In genomic region chr16:81860310-81860709, GRCh38 we compare ENCODE assay signal across 21 cellular contexts.
"Had no signal": no experiment of that assay in that cellular context is flagged by ENCODE, and none has a peak within 500 bp of the region (broad histone marks: within the 10 kb centered on the region; RNA-seq: fewer than 3 reads in every experiment).

No MANE protein-coding gene starts in this region.

- H3K27ac Mint-ChIP-seq: activated CD4-positive, alpha-beta T cell treated with anti-CD3 and anti-CD28 coated beads for 36 hours; activated naive CD4-positive, alpha-beta T cell treated with anti-CD3 and anti-CD28 coated beads for 36 hours; activated T-cell treated with anti-CD3 and anti-CD28 coated beads, Interleukin-2, amount 50 U/mL, for 72 hours; nephron progenitor cell had no signal

- H3K4me3 Mint-ChIP-seq: activated CD4-positive, alpha-beta T cell treated with anti-CD3 and anti-CD28 coated beads for 36 hours; activated naive CD4-positive, alpha-beta T cell treated with anti-CD3 and anti-CD28 coated beads for 36 hours; activated T-cell treated with anti-CD3 and anti-CD28 coated beads, Interleukin-2, amount 50 U/mL, for 72 hours; nephron progenitor cell had no signal

- H3K9me3 ChIP-seq: body of pancreas, left lung, right lobe of liver, thoracic aorta, upper lobe of left lung had no signal

- H3K4me3 ChIP-seq: body of pancreas, left lung, right lobe of liver, skin epidermis, thoracic aorta, upper lobe of left lung had no signal

- H3K4me1 Mint-ChIP-seq: activated CD4-positive, alpha-beta T cell treated with anti-CD3 and anti-CD28 coated beads for 36 hours had no signal

- DNase-seq: activated CD4-positive, alpha-beta T cell treated with anti-CD3 and anti-CD28 coated beads for 36 hours; activated CD4-positive, alpha-beta T cell treated with anti-CD3 and anti-CD28 coated beads, Interleukin-2, amount 50 U/mL, for 48 hours; activated effector memory CD4-positive, alpha-beta T cell treated with Interleukin-2 at 50 U/mL for 16 hours; activated naive CD4-positive, alpha-beta T cell treated with anti-CD3 and anti-CD28 coated beads for 36 hours; activated T-cell treated with anti-CD3 and anti-CD28 coated beads, Interleukin-2, amount 50 U/mL, for 72 hours; body of pancreas; dermis blood vessel endothelial cell; effector CD8-positive, alpha-beta T cell; erythroblast; left lung; nephron progenitor cell; nucleus accumbens; right lobe of liver; stimulated activated CD4-positive, alpha-beta T cell treated with anti-CD3 and anti-CD28 coated beads, Interleukin-2, amount 100 ng/mL, for 24 hours; stimulated activated naive CD4-positive, alpha-beta T cell; T-helper 1 cell; upper lobe of left lung; WERI-Rb-1 had no signal

- H3K9me3 Mint-ChIP-seq: activated naive CD4-positive, alpha-beta T cell treated with anti-CD3 and anti-CD28 coated beads for 36 hours; activated T-cell treated with anti-CD3 and anti-CD28 coated beads, Interleukin-2, amount 50 U/mL, for 72 hours had no signal

- H3K27ac ChIP-seq: body of pancreas, foreskin keratinocyte, left lung, right lobe of liver, thoracic aorta, WERI-Rb-1 had no signal

- H3K36me3 ChIP-seq: left lung, right lobe of liver, WERI-Rb-1 had no signal

- H3K4me1 ChIP-seq: body of pancreas, foreskin keratinocyte, right lobe of liver had no signal

- ATAC-seq: activated CD4-positive, alpha-beta T cell treated with anti-CD3 and anti-CD28 coated beads for 36 hours; activated T-cell treated with anti-CD3 and anti-CD28 coated beads, Interleukin-2, amount 50 U/mL, for 72 hours; body of pancreas; foreskin keratinocyte; left lung had no signal

- H3K27me3 ChIP-seq: body of pancreas, left lung, right lobe of liver, upper lobe of left lung had no signal
